ENCODE assay signal across 1 cellular context in the genomic region with DNA sequence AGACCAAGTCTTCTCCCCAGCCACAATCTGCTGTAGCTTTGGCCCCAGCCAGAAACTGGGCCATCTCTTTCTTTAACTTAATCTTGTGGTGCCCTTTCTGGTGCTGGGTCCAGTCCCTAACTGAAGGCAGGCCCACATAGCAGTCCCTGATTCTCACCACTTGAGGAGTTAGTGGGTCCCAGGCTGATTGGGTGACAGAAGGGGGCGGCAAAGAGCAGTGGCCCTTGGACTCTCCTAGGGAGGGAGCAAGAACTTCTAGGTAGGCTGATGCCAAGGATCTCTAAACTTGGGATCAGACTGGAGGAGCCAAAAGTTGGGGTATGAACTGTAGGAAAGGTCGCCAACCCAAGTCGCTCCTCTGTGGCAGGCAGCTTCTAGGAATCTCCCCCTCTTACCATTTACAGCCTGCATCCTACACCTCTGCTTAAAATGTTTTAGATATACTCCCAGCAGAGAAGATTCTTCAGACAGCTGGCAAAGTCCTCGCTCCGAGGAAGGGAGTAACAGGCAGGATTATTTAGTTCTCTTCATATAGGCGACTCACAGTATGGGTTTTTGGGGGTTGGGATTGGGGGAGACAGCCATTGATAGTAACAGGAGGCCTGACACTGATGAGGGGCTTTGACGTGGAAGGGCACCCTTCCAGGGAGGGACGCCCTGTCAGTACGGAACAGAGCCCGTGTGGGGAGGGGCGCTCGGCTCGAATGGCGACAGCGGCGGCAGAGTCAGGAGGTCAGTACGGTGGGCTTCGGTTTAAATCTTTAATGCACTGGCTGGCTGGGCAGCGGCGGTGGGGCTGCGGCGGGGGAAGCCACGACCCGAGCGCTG.
TF ChIP-seq lines count a peak whose summit lies in the region.

No MANE protein-coding gene starts in this region.

TF ChIP-seq in Ishikawa, 13 proteins besides CTCF, POLR2A, EP300 and RAD21 (continued from another document):
- TF ChIP-seq, protein P1, sequence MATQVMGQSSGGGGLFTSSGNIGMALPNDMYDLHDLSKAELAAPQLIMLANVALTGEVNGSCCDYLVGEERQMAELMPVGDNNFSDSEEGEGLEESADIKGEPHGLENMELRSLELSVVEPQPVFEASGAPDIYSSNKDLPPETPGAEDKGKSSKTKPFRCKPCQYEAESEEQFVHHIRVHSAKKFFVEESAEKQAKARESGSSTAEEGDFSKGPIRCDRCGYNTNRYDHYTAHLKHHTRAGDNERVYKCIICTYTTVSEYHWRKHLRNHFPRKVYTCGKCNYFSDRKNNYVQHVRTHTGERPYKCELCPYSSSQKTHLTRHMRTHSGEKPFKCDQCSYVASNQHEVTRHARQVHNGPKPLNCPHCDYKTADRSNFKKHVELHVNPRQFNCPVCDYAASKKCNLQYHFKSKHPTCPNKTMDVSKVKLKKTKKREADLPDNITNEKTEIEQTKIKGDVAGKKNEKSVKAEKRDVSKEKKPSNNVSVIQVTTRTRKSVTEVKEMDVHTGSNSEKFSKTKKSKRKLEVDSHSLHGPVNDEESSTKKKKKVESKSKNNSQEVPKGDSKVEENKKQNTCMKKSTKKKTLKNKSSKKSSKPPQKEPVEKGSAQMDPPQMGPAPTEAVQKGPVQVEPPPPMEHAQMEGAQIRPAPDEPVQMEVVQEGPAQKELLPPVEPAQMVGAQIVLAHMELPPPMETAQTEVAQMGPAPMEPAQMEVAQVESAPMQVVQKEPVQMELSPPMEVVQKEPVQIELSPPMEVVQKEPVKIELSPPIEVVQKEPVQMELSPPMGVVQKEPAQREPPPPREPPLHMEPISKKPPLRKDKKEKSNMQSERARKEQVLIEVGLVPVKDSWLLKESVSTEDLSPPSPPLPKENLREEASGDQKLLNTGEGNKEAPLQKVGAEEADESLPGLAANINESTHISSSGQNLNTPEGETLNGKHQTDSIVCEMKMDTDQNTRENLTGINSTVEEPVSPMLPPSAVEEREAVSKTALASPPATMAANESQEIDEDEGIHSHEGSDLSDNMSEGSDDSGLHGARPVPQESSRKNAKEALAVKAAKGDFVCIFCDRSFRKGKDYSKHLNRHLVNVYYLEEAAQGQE (IDR thresholded peaks at IDR 0.05; ENCODE audit: low read depth), result no peak
- TF ChIP-seq YY1 (IDR thresholded peaks at IDR 0.05; ENCODE audit: low read depth) (no peak), NFIC (IDR thresholded peaks at IDR 0.05) (no peak), TCF12 (IDR thresholded peaks at IDR 0.05; ENCODE audit: low read depth) (no peak), CREB1 (IDR thresholded peaks at IDR 0.05; ENCODE audit: low read depth) (no peak), EGR1 (IDR thresholded peaks at IDR 0.05) (no peak), CEBPB (IDR thresholded peaks at IDR 0.05) (no peak)
